14 cellular contexts compared by ENCODE assay signal in genomic region chr13:98334620-98335205, GRCh38.
DNase-seq lines count a peak whose midpoint lies in the region; ATAC-seq and TF ChIP-seq lines count a peak whose summit lies in the region.
"Had no signal": no experiment of that assay in that cellular context is flagged by ENCODE, and none has a peak within 500 bp of the region (broad histone marks: within the 10 kb centered on the region; RNA-seq: fewer than 3 reads in every experiment).

No MANE protein-coding gene starts in this region.

- H3K9me3 Mint-ChIP-seq in neural crest cell: peaks cover 5% of the 10 kb centered on the region

- peak; percentile 57 for DNase-seq in cardiac septum (ENCODE audit: low spot score)
- DNase-seq in left cardiac atrium: no peak
- DNase-seq in neural crest cell (ENCODE audit: low read depth, low spot score): no peak
- DNase-seq in NCI-H1930 (lab: John Stamatoyannopoulos, UW): no peak
- DNase-seq: C1 segment of cervical spinal cord; Caco-2; CD4-positive, alpha-beta memory T cell; DMS153; DMS79 treated with DMSO at 0.1 percent for 48 hours; GF-D8; GOT3; HCEC 1CT had no signal

- H3K4me3 ChIP-seq in HEK293 (ENCODE audit: low read depth, low read length): no peak overlapping the region

- peaks cover 51% of the 10 kb centered on the region for H3K4me1 Mint-ChIP-seq in neural crest cell
- H3K4me1 Mint-ChIP-seq: CD4-positive, alpha-beta memory T cell had no signal

- H3K27me3 Mint-ChIP-seq in neural crest cell (ENCODE audit: low read depth): no peaks in the 10 kb centered on the region

- H3K4me3 Mint-ChIP-seq in neural crest cell: no peak overlapping the region
- H3K4me3 Mint-ChIP-seq: CD4-positive, alpha-beta memory T cell had no signal

- H3K36me3 ChIP-seq in HEK293 (ENCODE audit: control insufficient read depth in 2 of 2, insufficient read depth in 1 of 2, low read length in 2 of 2): no peaks in the 10 kb centered on the region

- CTCF ChIA-PET in HEK293 (lab: Yijun Ruan, JAX): no interaction called here

- peaks cover 2% of the 10 kb centered on the region for H3K36me3 Mint-ChIP-seq in neural crest cell (ENCODE audit: low read depth)
- H3K36me3 Mint-ChIP-seq: CD4-positive, alpha-beta memory T cell had no signal

- no peaks in the 10 kb centered on the region for H3K9me3 ChIP-seq in HEK293 (ENCODE audit: control insufficient read depth, insufficient read depth, low read depth, low read length)

- ATAC-seq in left cardiac atrium (no peak), GM18520 (IDR thresholded peaks at IDR 0.05; ENCODE audit: unreplicated experiment) (no peak)

- POLR2A ChIA-PET in HEK293 (lab: Yijun Ruan, JAX): no interaction called here

- no peaks in the 10 kb centered on the region; the same call in 1 of the 2 replicates for H3K4me1 ChIP-seq in HEK293 (ENCODE audit: control insufficient read depth, insufficient read depth, low read length)

- no peak overlapping the region for H3K27ac ChIP-seq in HEK293 (ENCODE audit: extremely low read depth, low read depth, low read length)

- intact Hi-C loops in cardiac septum (cut with DNase I) (no loop called here), left cardiac atrium (cut with DNase I) (no loop called here)

- TF ChIP-seq CTCF in HEK293 (tag by site-specific recombination; IDR thresholded peaks at IDR 0.05) (no peak), neural crest cell (conservative IDR thresholded peaks at IDR 0.05) (no peak)

- H3K27ac Mint-ChIP-seq in neural crest cell (ENCODE audit: unreplicated experiment): peak overlapping the region; percentile 58
- H3K27ac Mint-ChIP-seq: CD4-positive, alpha-beta memory T cell had no signal

TF ChIP-seq in HEK293, 187 proteins besides CTCF, POLR2A, EP300 and RAD21:
- TF ChIP-seq ZNF398 (tag by site-specific recombination; IDR thresholded peaks at IDR 0.05) (no peak), ZFP3 (tag by site-specific recombination; IDR thresholded peaks at IDR 0.05; ENCODE audit: low read depth) (peak; percentile 58; the same call in 1 of the 2 replicates)
TF ChIP-seq in HEK293: peak in this region for 1.
